Comparison of ENCODE assay signal across 1 cellular context in genomic region chr17:19785854-19786253, GRCh38.
TF ChIP-seq lines count a peak whose summit lies in the region.

No MANE protein-coding gene starts in this region.

TF ChIP-seq in GM23338, 12 proteins besides CTCF, POLR2A, EP300 and RAD21 (continued from another document):
- TF ChIP-seq EZH2 (IDR thresholded peaks at IDR 0.05; ENCODE audit: low read depth, unreplicated experiment) = no peak
- no peak for TF ChIP-seq EZH2phosphoT487 (IDR thresholded peaks at IDR 0.05; ENCODE audit: unreplicated experiment)
- TF ChIP-seq ZNF331 (CRISPR knock-in tag; IDR thresholded peaks at IDR 0.05; ENCODE audit: low read depth) = no peak
- no peak for TF ChIP-seq CREB1 (CRISPR knock-in tag; IDR thresholded peaks at IDR 0.05; ENCODE audit: low read depth)
- TF ChIP-seq JUNB (IDR thresholded peaks at IDR 0.05; ENCODE audit: unreplicated experiment) = no peak
- no peak for TF ChIP-seq ZNF114 (CRISPR knock-in tag; IDR thresholded peaks at IDR 0.05)
- no peak for TF ChIP-seq ZNF462 (CRISPR knock-in tag; IDR thresholded peaks at IDR 0.05)
- no peak for TF ChIP-seq NANOG (IDR thresholded peaks at IDR 0.05; ENCODE audit: borderline replicate concordance)
- TF ChIP-seq ETS1 (IDR thresholded peaks at IDR 0.05) = no peak
- no peak for TF ChIP-seq STAT1 (IDR thresholded peaks at IDR 0.05; ENCODE audit: unreplicated experiment)
